Comparison of ENCODE assay signal across 28 cellular contexts in genomic region chr12:88303335-88303734, GRCh38.
"Had no signal": no experiment of that assay in that cellular context is flagged by ENCODE, and none has a peak within 500 bp of the region (broad histone marks: within the 10 kb centered on the region; RNA-seq: fewer than 3 reads in every experiment).

No MANE protein-coding gene starts in this region.

- H3K4me1 ChIP-seq: lower lobe of right lung, prostate gland, upper lobe of right lung had no signal

- H3K4me3 ChIP-seq: lower lobe of right lung, pancreas, prostate gland, skin epidermis, suprapubic skin, thoracic aorta, tibial artery, upper lobe of right lung had no signal

- H3K36me3 ChIP-seq: lower lobe of right lung, pancreas, prostate gland, suprapubic skin, thoracic aorta, tibial artery, upper lobe of right lung had no signal

- H3K27me3 ChIP-seq: pancreas, suprapubic skin, tibial artery, upper lobe of right lung had no signal

- H3K27ac ChIP-seq: lower lobe of right lung, pancreas, prostate gland, skin epidermis, suprapubic skin, thoracic aorta, tibial artery, upper lobe of right lung had no signal

- DNase-seq: islet precursor cell; kidney glomerular epithelial cell; left cardiac atrium; left ventricle myocardium superior; lower lobe of right lung; mammary epithelial cell; mesenchymal stem cell; naive thymus-derived CD8-positive, alpha-beta T cell; nucleus accumbens; pancreas; posterior cingulate gyrus; retina; right cardiac atrium; stimulated activated CD4-positive, alpha-beta T cell treated with anti-CD3 and anti-CD28 coated beads, Interleukin-12 subunit alpha, Interleukin-12 subunit beta, amount 100 ng/mL, for 4 hours; stimulated activated CD4-positive, alpha-beta T cell treated with anti-CD3 and anti-CD28 coated beads, Interleukin-15, amount 100 ng/mL, for 24 hours; stimulated activated CD4-positive, alpha-beta T cell treated with anti-CD3 and anti-CD28 coated beads, Interleukin-2, amount 100 ng/mL, for 24 hours; stimulated activated CD4-positive, alpha-beta T cell treated with anti-CD3 and anti-CD28 coated beads, Interleukin-4, amount 100 ng/mL, for 1 hour; stimulated activated naive B cell treated with anti-CD40 and anti-IgM and Interleukin-4, amounts not matched to agents 10 μg/mL and 1 μg/mL and 100 μg/mL, for 72 hours; stimulated activated naive CD8-positive, alpha-beta T cell treated with anti-CD3 and anti-CD28 coated beads, Interleukin-15, Interleukin-2, amounts not matched to agents 100 U/mL and 50 U/mL, for 24 hours; tibial artery; trophoblast cell; upper lobe of right lung had no signal

- H3K9me3 ChIP-seq: lower lobe of right lung, pancreas, prostate gland, suprapubic skin, thoracic aorta, tibial artery, upper lobe of right lung had no signal

- ATAC-seq: left cardiac atrium; left lobe of liver; left ventricle myocardium superior; lower lobe of right lung; naive thymus-derived CD8-positive, alpha-beta T cell; pancreas; right cardiac atrium; sciatic nerve; stimulated activated naive B cell treated with anti-CD40 and anti-IgM and Interleukin-4, amounts not matched to agents 10 μg/mL and 1 μg/mL and 100 μg/mL, for 72 hours; stimulated activated naive CD8-positive, alpha-beta T cell treated with anti-CD3 and anti-CD28 coated beads, Interleukin-15, Interleukin-2, amounts not matched to agents 100 U/mL and 50 U/mL, for 24 hours; upper lobe of right lung had no signal
